In the genomic region with DNA sequence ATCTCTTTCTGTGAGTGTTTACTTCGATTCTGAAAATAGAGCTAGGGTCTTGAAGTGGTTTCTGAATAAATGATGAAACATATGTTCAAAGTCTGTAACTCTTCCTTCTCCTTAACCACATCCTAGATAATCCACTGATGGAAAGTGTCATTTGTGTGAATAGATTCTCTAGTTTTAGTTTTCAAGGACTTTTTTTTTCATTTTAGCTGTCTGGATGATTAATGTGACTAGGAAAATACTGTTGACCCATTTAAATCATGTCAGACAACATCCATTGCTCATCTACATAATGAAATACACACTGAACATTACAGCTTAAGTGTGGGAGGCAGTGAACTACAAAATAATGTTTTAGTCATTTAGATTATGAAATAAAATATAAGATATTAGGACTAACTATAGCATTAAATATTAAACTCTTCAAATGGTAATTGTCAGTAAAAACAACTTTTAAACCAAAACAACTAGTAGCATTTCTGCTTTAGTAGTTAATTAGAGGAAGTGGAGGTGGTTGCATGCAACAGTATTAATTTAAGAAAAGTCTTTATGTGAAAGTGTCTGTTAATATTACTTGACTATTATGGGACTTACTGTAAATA, we compare ENCODE assay signal across 1 cellular context.
TF ChIP-seq lines count a peak whose summit lies in the region.

No MANE protein-coding gene starts in this region.

TF ChIP-seq in K562, 482 proteins besides CTCF, POLR2A, EP300 and RAD21 (continued from another document and continues in another):
- TF ChIP-seq, protein P1, sequence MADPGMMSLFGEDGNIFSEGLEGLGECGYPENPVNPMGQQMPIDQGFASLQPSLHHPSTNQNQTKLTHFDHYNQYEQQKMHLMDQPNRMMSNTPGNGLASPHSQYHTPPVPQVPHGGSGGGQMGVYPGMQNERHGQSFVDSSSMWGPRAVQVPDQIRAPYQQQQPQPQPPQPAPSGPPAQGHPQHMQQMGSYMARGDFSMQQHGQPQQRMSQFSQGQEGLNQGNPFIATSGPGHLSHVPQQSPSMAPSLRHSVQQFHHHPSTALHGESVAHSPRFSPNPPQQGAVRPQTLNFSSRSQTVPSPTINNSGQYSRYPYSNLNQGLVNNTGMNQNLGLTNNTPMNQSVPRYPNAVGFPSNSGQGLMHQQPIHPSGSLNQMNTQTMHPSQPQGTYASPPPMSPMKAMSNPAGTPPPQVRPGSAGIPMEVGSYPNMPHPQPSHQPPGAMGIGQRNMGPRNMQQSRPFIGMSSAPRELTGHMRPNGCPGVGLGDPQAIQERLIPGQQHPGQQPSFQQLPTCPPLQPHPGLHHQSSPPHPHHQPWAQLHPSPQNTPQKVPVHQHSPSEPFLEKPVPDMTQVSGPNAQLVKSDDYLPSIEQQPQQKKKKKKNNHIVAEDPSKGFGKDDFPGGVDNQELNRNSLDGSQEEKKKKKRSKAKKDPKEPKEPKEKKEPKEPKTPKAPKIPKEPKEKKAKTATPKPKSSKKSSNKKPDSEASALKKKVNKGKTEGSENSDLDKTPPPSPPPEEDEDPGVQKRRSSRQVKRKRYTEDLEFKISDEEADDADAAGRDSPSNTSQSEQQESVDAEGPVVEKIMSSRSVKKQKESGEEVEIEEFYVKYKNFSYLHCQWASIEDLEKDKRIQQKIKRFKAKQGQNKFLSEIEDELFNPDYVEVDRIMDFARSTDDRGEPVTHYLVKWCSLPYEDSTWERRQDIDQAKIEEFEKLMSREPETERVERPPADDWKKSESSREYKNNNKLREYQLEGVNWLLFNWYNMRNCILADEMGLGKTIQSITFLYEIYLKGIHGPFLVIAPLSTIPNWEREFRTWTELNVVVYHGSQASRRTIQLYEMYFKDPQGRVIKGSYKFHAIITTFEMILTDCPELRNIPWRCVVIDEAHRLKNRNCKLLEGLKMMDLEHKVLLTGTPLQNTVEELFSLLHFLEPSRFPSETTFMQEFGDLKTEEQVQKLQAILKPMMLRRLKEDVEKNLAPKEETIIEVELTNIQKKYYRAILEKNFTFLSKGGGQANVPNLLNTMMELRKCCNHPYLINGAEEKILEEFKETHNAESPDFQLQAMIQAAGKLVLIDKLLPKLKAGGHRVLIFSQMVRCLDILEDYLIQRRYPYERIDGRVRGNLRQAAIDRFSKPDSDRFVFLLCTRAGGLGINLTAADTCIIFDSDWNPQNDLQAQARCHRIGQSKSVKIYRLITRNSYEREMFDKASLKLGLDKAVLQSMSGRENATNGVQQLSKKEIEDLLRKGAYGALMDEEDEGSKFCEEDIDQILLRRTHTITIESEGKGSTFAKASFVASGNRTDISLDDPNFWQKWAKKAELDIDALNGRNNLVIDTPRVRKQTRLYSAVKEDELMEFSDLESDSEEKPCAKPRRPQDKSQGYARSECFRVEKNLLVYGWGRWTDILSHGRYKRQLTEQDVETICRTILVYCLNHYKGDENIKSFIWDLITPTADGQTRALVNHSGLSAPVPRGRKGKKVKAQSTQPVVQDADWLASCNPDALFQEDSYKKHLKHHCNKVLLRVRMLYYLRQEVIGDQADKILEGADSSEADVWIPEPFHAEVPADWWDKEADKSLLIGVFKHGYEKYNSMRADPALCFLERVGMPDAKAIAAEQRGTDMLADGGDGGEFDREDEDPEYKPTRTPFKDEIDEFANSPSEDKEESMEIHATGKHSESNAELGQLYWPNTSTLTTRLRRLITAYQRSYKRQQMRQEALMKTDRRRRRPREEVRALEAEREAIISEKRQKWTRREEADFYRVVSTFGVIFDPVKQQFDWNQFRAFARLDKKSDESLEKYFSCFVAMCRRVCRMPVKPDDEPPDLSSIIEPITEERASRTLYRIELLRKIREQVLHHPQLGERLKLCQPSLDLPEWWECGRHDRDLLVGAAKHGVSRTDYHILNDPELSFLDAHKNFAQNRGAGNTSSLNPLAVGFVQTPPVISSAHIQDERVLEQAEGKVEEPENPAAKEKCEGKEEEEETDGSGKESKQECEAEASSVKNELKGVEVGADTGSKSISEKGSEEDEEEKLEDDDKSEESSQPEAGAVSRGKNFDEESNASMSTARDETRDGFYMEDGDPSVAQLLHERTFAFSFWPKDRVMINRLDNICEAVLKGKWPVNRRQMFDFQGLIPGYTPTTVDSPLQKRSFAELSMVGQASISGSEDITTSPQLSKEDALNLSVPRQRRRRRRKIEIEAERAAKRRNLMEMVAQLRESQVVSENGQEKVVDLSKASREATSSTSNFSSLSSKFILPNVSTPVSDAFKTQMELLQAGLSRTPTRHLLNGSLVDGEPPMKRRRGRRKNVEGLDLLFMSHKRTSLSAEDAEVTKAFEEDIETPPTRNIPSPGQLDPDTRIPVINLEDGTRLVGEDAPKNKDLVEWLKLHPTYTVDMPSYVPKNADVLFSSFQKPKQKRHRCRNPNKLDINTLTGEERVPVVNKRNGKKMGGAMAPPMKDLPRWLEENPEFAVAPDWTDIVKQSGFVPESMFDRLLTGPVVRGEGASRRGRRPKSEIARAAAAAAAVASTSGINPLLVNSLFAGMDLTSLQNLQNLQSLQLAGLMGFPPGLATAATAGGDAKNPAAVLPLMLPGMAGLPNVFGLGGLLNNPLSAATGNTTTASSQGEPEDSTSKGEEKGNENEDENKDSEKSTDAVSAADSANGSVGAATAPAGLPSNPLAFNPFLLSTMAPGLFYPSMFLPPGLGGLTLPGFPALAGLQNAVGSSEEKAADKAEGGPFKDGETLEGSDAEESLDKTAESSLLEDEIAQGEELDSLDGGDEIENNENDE (IDR thresholded peaks at IDR 0.05; ENCODE audit: low read depth, low read length), result no peak
- TF ChIP-seq, protein P2, sequence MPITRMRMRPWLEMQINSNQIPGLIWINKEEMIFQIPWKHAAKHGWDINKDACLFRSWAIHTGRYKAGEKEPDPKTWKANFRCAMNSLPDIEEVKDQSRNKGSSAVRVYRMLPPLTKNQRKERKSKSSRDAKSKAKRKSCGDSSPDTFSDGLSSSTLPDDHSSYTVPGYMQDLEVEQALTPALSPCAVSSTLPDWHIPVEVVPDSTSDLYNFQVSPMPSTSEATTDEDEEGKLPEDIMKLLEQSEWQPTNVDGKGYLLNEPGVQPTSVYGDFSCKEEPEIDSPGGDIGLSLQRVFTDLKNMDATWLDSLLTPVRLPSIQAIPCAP (CRISPR knock-in tag; IDR thresholded peaks at IDR 0.05; ENCODE audit: borderline replicate concordance), result no peak
- TF ChIP-seq, protein P3, sequence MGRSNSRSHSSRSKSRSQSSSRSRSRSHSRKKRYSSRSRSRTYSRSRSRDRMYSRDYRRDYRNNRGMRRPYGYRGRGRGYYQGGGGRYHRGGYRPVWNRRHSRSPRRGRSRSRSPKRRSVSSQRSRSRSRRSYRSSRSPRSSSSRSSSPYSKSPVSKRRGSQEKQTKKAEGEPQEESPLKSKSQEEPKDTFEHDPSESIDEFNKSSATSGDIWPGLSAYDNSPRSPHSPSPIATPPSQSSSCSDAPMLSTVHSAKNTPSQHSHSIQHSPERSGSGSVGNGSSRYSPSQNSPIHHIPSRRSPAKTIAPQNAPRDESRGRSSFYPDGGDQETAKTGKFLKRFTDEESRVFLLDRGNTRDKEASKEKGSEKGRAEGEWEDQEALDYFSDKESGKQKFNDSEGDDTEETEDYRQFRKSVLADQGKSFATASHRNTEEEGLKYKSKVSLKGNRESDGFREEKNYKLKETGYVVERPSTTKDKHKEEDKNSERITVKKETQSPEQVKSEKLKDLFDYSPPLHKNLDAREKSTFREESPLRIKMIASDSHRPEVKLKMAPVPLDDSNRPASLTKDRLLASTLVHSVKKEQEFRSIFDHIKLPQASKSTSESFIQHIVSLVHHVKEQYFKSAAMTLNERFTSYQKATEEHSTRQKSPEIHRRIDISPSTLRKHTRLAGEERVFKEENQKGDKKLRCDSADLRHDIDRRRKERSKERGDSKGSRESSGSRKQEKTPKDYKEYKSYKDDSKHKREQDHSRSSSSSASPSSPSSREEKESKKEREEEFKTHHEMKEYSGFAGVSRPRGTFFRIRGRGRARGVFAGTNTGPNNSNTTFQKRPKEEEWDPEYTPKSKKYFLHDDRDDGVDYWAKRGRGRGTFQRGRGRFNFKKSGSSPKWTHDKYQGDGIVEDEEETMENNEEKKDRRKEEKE (IDR thresholded peaks at IDR 0.05; ENCODE audit: borderline replicate concordance in 1 of 2, control insufficient read depth in 1 of 2, low read depth in 2 of 2, low read length in 1 of 2), result no peak
- TF ChIP-seq, protein P4, sequence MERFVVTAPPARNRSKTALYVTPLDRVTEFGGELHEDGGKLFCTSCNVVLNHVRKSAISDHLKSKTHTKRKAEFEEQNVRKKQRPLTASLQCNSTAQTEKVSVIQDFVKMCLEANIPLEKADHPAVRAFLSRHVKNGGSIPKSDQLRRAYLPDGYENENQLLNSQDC (CRISPR knock-in tag; IDR thresholded peaks at IDR 0.05), result no peak
- TF ChIP-seq SMARCE1 (IDR thresholded peaks at IDR 0.05), result peak; percentile 82
- TF ChIP-seq, protein P5, sequence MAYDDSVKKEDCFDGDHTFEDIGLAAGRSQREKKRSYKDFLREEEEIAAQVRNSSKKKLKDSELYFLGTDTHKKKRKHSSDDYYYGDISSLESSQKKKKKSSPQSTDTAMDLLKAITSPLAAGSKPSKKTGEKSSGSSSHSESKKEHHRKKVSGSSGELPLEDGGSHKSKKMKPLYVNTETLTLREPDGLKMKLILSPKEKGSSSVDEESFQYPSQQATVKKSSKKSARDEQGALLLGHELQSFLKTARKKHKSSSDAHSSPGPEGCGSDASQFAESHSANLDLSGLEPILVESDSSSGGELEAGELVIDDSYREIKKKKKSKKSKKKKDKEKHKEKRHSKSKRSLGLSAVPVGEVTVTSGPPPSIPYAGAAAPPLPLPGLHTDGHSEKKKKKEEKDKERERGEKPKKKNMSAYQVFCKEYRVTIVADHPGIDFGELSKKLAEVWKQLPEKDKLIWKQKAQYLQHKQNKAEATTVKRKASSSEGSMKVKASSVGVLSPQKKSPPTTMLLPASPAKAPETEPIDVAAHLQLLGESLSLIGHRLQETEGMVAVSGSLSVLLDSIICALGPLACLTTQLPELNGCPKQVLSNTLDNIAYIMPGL (CRISPR knock-in tag; IDR thresholded peaks at IDR 0.05), result no peak
- no peak for TF ChIP-seq TRIM28 (IDR thresholded peaks at IDR 0.05)
- no peak for TF ChIP-seq SAFB2 (IDR thresholded peaks at IDR 0.05; ENCODE audit: borderline replicate concordance, low read depth, low read length, severe bottlenecking)
- TF ChIP-seq, protein P6, sequence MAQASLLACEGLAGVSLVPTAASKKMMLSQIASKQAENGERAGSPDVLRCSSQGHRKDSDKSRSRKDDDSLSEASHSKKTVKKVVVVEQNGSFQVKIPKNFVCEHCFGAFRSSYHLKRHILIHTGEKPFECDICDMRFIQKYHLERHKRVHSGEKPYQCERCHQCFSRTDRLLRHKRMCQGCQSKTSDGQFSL (CRISPR knock-in tag; IDR thresholded peaks at IDR 0.05), result no peak
- TF ChIP-seq, protein P6 (tag; IDR thresholded peaks at IDR 0.05), result no peak
- no peak for TF ChIP-seq ZNF146 (CRISPR knock-in tag; IDR thresholded peaks at IDR 0.05; ENCODE audit: unreplicated experiment)
- no peak for TF ChIP-seq FOXP1 (CRISPR knock-in tag; IDR thresholded peaks at IDR 0.05)
- TF ChIP-seq XRCC5 (IDR thresholded peaks at IDR 0.05; ENCODE audit: low read depth, low read length), result no peak
- no peak for TF ChIP-seq MEF2A (IDR thresholded peaks at IDR 0.05; ENCODE audit: control insufficient read depth, low read depth, low read length)
- no peak for TF ChIP-seq FOXJ3 (CRISPR knock-in tag; IDR thresholded peaks at IDR 0.05)
- TF ChIP-seq ELF1 (tag; IDR thresholded peaks at IDR 0.05), result no peak
- no peak for TF ChIP-seq HSF4 (CRISPR knock-in tag; IDR thresholded peaks at IDR 0.05; ENCODE audit: borderline replicate concordance)
- TF ChIP-seq HNRNPUL1 (IDR thresholded peaks at IDR 0.05; ENCODE audit: low read length), result no peak
- no peak for TF ChIP-seq POLR3A (IDR thresholded peaks at IDR 0.05; ENCODE audit: borderline replicate concordance, extremely low read depth, insufficient read depth, insufficient read length)
- TF ChIP-seq GABPA (tag; conservative IDR thresholded peaks at IDR 0.05; ENCODE audit: low read depth), result peak; percentile 50; the same call in 1 of the 2 replicates
- TF ChIP-seq SMARCA4 (IDR thresholded peaks at IDR 0.05), result peak; percentile 90; the same call in 1 of the 2 replicates
- TF ChIP-seq ZNF76 (CRISPR knock-in tag; IDR thresholded peaks at IDR 0.05; ENCODE audit: borderline replicate concordance), result no peak
- TF ChIP-seq ZNF239 (CRISPR knock-in tag; IDR thresholded peaks at IDR 0.05), result no peak; the same call in 1 of the 2 replicates
- no peak for TF ChIP-seq RBM15 (IDR thresholded peaks at IDR 0.05; ENCODE audit: insufficient read depth, low read length)
- TF ChIP-seq, protein P7, sequence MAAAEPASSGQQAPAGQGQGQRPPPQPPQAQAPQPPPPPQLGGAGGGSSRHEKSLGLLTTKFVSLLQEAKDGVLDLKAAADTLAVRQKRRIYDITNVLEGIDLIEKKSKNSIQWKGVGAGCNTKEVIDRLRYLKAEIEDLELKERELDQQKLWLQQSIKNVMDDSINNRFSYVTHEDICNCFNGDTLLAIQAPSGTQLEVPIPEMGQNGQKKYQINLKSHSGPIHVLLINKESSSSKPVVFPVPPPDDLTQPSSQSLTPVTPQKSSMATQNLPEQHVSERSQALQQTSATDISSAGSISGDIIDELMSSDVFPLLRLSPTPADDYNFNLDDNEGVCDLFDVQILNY (CRISPR knock-in tag; IDR thresholded peaks at IDR 0.05), result no peak
- TF ChIP-seq ZNF140 (CRISPR knock-in tag; IDR thresholded peaks at IDR 0.05), result no peak
- TF ChIP-seq, protein P8, sequence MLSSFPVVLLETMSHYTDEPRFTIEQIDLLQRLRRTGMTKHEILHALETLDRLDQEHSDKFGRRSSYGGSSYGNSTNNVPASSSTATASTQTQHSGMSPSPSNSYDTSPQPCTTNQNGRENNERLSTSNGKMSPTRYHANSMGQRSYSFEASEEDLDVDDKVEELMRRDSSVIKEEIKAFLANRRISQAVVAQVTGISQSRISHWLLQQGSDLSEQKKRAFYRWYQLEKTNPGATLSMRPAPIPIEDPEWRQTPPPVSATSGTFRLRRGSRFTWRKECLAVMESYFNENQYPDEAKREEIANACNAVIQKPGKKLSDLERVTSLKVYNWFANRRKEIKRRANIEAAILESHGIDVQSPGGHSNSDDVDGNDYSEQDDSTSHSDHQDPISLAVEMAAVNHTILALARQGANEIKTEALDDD (IDR thresholded peaks at IDR 0.05), result peak; percentile 83
- 0 out of 2 replicates have a peak, but pooled peaks have one; percentile 15 for TF ChIP-seq SMAD3 (CRISPR knock-in tag; conservative IDR thresholded peaks at IDR 0.05)
- no peak for TF ChIP-seq MCM5 (IDR thresholded peaks at IDR 0.05; ENCODE audit: low read depth)
- no peak for TF ChIP-seq KLF16 (IDR thresholded peaks at IDR 0.05)
